Comparison of ENCODE assay signal across 2 cellular contexts in genomic region chr11:74464746-74465145, GRCh38.
TF ChIP-seq lines count a peak whose summit lies in the region.

No MANE protein-coding gene starts in this region.

TF ChIP-seq in SK-N-SH, 30 proteins besides CTCF, POLR2A, EP300 and RAD21 (continued from another document):
- no peak for TF ChIP-seq RFX5 (IDR thresholded peaks at IDR 0.05; ENCODE audit: low read length)

TF ChIP-seq in GM23338, 12 proteins besides CTCF, POLR2A, EP300 and RAD21:
- TF ChIP-seq ZNF462 (CRISPR knock-in tag; IDR thresholded peaks at IDR 0.05) = no peak
- no peak for TF ChIP-seq ZNF114 (CRISPR knock-in tag; IDR thresholded peaks at IDR 0.05)
- TF ChIP-seq CREB1 (CRISPR knock-in tag; IDR thresholded peaks at IDR 0.05; ENCODE audit: low read depth) = no peak
- no peak for TF ChIP-seq JUNB (IDR thresholded peaks at IDR 0.05; ENCODE audit: unreplicated experiment)
- TF ChIP-seq POLR2AphosphoS5 (IDR thresholded peaks at IDR 0.05; ENCODE audit: low read depth) = no peak
- TF ChIP-seq EZH2phosphoT487 (IDR thresholded peaks at IDR 0.05; ENCODE audit: unreplicated experiment) = no peak
- no peak for TF ChIP-seq NANOG (IDR thresholded peaks at IDR 0.05; ENCODE audit: borderline replicate concordance)
- TF ChIP-seq ETS1 (IDR thresholded peaks at IDR 0.05) = no peak
